23 cellular contexts compared by ENCODE assay signal in genomic region chr1:52243221-52243987, GRCh38.
"Had no signal": no experiment of that assay in that cellular context is flagged by ENCODE, and none has a peak within 500 bp of the region (broad histone marks: within the 10 kb centered on the region; RNA-seq: fewer than 3 reads in every experiment).

No MANE protein-coding gene starts in this region.

- H3K27ac ChIP-seq: adrenal gland, ascending aorta, esophagus muscularis mucosa, foreskin keratinocyte, heart right ventricle, left ventricle myocardium inferior, spleen, testis had no signal

- H3K4me3 ChIP-seq: adrenal gland, ascending aorta, esophagus muscularis mucosa, heart right ventricle, left ventricle myocardium inferior, lung, mucosa of descending colon, spleen, testis had no signal

- H3K27me3 ChIP-seq: adrenal gland, ascending aorta, esophagus muscularis mucosa, foreskin keratinocyte, testis had no signal

- ATAC-seq: foreskin keratinocyte; heart right ventricle; mucosa of descending colon; natural killer cell treated with Interleukin-12 subunit alpha and Interleukin-12 subunit beta and Interleukin-15 and Interleukin-18, amount 100 ng/mL, for 72 hours; right cardiac atrium; T-helper 17 cell had no signal

- H3K36me3 ChIP-seq: adrenal gland, ascending aorta, spleen had no signal

- H3K9me3 ChIP-seq: adrenal gland, ascending aorta, esophagus muscularis mucosa, heart right ventricle, left ventricle myocardium inferior, mucosa of descending colon, spleen, testis had no signal

- H3K4me1 ChIP-seq: ascending aorta, left ventricle myocardium inferior, testis had no signal

- FAIRE-seq: endothelial cell of umbilical vein, urothelium cell line had no signal

- DNase-seq: activated CD4-positive, alpha-beta T cell treated with anti-CD3 and anti-CD28 coated beads for 1 hour; activated CD8-positive, alpha-beta memory T cell treated with anti-CD3 and anti-CD28 coated beads for 24 hours; activated gamma-delta T cell treated with Interleukin-2 at 50 U/mL for 16 hours; adrenal gland; central memory CD4-positive, alpha-beta T cell; foreskin keratinocyte; heart right ventricle; kidney glomerular epithelial cell; left ventricle myocardium inferior; mucosa of descending colon; posterior cingulate gyrus; right cardiac atrium; spleen; stimulated activated naive CD4-positive, alpha-beta T cell; T-helper 17 cell; T1000; testis had no signal
